1 cellular context compared by ENCODE assay signal in genomic region chr19:344625-345319, GRCh38.
TF ChIP-seq lines count a peak whose summit lies in the region.

Gene MIER2, minus strand, starts transcription at chr19:344796. Its CDS starts 14 bp downstream, at chr19:344782.

TF ChIP-seq in K562, 482 proteins besides CTCF, POLR2A, EP300 and RAD21 (continued from another document and continues in another):
- no peak for TF ChIP-seq U2AF1 (optimal IDR thresholded peaks at IDR 0.05; ENCODE audit: low read depth, low read length)
- no peak for TF ChIP-seq SMAD3 (CRISPR knock-in tag; conservative IDR thresholded peaks at IDR 0.05)
- TF ChIP-seq ARID2 (IDR thresholded peaks at IDR 0.05) = no peak
- TF ChIP-seq RFX1 (IDR thresholded peaks at IDR 0.05) = no peak
- TF ChIP-seq GATAD2B (IDR thresholded peaks at IDR 0.05; ENCODE audit: borderline replicate concordance) = peak; percentile 44; the same call in 1 of the 2 replicates
- TF ChIP-seq ARID3B (CRISPR knock-in tag; IDR thresholded peaks at IDR 0.05; ENCODE audit: borderline replicate concordance) = no peak
- TF ChIP-seq SIN3A (IDR thresholded peaks at IDR 0.05; ENCODE audit: borderline replicate concordance in 2 of 2, control insufficient read depth in 1 of 2, low read depth in 2 of 2, low read length in 2 of 2) = no peak
- no peak for TF ChIP-seq PREB (CRISPR knock-in tag; IDR thresholded peaks at IDR 0.05)
- TF ChIP-seq YBX1 (IDR thresholded peaks at IDR 0.05) = no peak
- no peak for TF ChIP-seq ZNF165 (CRISPR knock-in tag; IDR thresholded peaks at IDR 0.05; ENCODE audit: borderline replicate concordance)
- TF ChIP-seq ARID4B (CRISPR knock-in tag; IDR thresholded peaks at IDR 0.05) = no peak
- peak; percentile 100 for TF ChIP-seq ZKSCAN1 (IDR thresholded peaks at IDR 0.05; ENCODE audit: low read depth, low read length)
- no peak for TF ChIP-seq TCF7 (IDR thresholded peaks at IDR 0.05; ENCODE audit: borderline replicate concordance)
- no peak for TF ChIP-seq GATA2 (CRISPR knock-in tag; IDR thresholded peaks at IDR 0.05)
- 0 out of 2 replicates have a peak, but pooled peaks have one; percentile 14 for TF ChIP-seq CBFB (CRISPR knock-in tag; IDR thresholded peaks at IDR 0.05)
- 0 out of 2 replicates have a peak, but pooled peaks have one; percentile 37 for TF ChIP-seq ZNF583 (CRISPR knock-in tag; IDR thresholded peaks at IDR 0.05)
- TF ChIP-seq MCM2 (IDR thresholded peaks at IDR 0.05; ENCODE audit: low read depth) = no peak
- TF ChIP-seq ZNF280B (CRISPR knock-in tag; IDR thresholded peaks at IDR 0.05) = no peak
- TF ChIP-seq CBFA2T2 (conservative IDR thresholded peaks at IDR 0.05) = no peak
- TF ChIP-seq SPI1 (IDR thresholded peaks at IDR 0.05; ENCODE audit: borderline replicate concordance, low read depth, low read length) = no peak
- no peak for TF ChIP-seq ZNF280A (IDR thresholded peaks at IDR 0.05; ENCODE audit: low read depth, partially characterized antibody)
- no peak for TF ChIP-seq BRD4 (IDR thresholded peaks at IDR 0.05)
- no peak for TF ChIP-seq ZNF277 (CRISPR knock-in tag; IDR thresholded peaks at IDR 0.05; ENCODE audit: borderline replicate concordance)
- TF ChIP-seq MAFK (IDR thresholded peaks at IDR 0.05; ENCODE audit: low read length) = no peak
- no peak for TF ChIP-seq ZNF23 (CRISPR knock-in tag; IDR thresholded peaks at IDR 0.05)
- peak; percentile 96 for TF ChIP-seq L3MBTL2 (IDR thresholded peaks at IDR 0.05)
- TF ChIP-seq FOXJ2 (tag; IDR thresholded peaks at IDR 0.05) = no peak
- TF ChIP-seq NFXL1 (CRISPR knock-in tag; IDR thresholded peaks at IDR 0.05) = no peak
- TF ChIP-seq IRF2 (CRISPR knock-in tag; IDR thresholded peaks at IDR 0.05) = no peak
- TF ChIP-seq THRB (CRISPR knock-in tag; conservative IDR thresholded peaks at IDR 0.05) = no peak
- TF ChIP-seq SMARCE1 (IDR thresholded peaks at IDR 0.05) = no peak
- TF ChIP-seq TSHZ1 (CRISPR knock-in tag; IDR thresholded peaks at IDR 0.05) = no peak
- TF ChIP-seq GABPB1 (CRISPR knock-in tag; IDR thresholded peaks at IDR 0.05) = no peak
- no peak for TF ChIP-seq RBM14 (IDR thresholded peaks at IDR 0.05; ENCODE audit: borderline replicate concordance, insufficient read depth, low read depth, low read length)
- no peak for TF ChIP-seq ZNF561 (CRISPR knock-in tag; conservative IDR thresholded peaks at IDR 0.05)
- TF ChIP-seq RBM25 (IDR thresholded peaks at IDR 0.05; ENCODE audit: low read depth, low read length, severe bottlenecking) = peak; percentile 86
- TF ChIP-seq EP400 (IDR thresholded peaks at IDR 0.05) = peak; percentile 68; the same call in 1 of the 2 replicates
- no peak for TF ChIP-seq CREB5 (CRISPR knock-in tag; IDR thresholded peaks at IDR 0.05)
- TF ChIP-seq ZSCAN32 (CRISPR knock-in tag; IDR thresholded peaks at IDR 0.05) = no peak
- TF ChIP-seq HMGN3 (IDR thresholded peaks at IDR 0.05; ENCODE audit: borderline replicate concordance, extremely low read depth, insufficient read length, low read depth, low read length) = no peak
